8 cellular contexts compared by ENCODE assay signal in the genomic region with DNA sequence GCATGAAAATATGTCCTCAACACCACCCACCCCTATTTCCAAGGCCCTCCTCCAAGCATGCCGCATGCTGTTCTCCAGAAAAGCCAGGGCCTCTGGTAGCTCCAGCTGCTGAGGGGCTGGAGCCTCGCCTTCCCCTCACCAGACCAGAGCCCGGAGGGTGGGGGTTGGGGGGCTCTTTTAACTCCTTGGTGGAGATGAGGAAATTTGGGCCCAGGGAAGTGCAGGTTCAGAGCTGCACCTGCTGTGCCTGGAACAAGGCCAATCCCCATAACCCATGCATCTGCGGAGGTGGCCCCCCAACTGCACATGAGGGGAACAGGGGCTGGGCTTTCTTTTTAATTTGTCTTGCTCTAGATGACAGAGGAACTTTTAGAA. TPM values are rescaled to one million over a fixed set of nuclear protein-coding genes. Genes with fewer than 3 reads are reported as not detected.
A peak's percentile ranks its signal among the peaks of the same experiment; 100 is the strongest.
DNase-seq lines count a peak whose midpoint lies in the region; ATAC-seq and TF ChIP-seq lines count a peak whose summit lies in the region.

No MANE protein-coding gene starts in this region.

- H3K27ac ChIP-seq in H9 (ENCODE audit: insufficient read length, low read depth, low read length): no peak overlapping the region
- H3K27ac ChIP-seq in WERI-Rb-1: no peak overlapping the region; the same call in 1 of the 2 replicates
- peak overlapping the region in 3 of 4 donors; percentile 89 to 92 (median 89) for H3K27ac ChIP-seq in gastroesophageal sphincter

- H4K20me1 ChIP-seq in H9 (ENCODE audit: control insufficient read depth, insufficient read depth, insufficient read length): no peaks in the 10 kb centered on the region

- H3K4me3 Mint-ChIP-seq in H9: peak overlapping the region; percentile 58 to 75

- no peaks in the 10 kb centered on the region for H3K79me2 ChIP-seq in H9 (ENCODE audit: insufficient read depth, low read length)

- TF ChIP-seq EP300 in gastroesophageal sphincter (IDR thresholded peaks at IDR 0.05): no peak

- peaks cover 0 to 15% (median 3%) of the 10 kb centered on the region in 3 experiments; a peak in 3 of 7 replicates for H3K36me3 Mint-ChIP-seq in H9 (ENCODE audit: insufficient read depth in 1 of 3, low read depth in 3 of 3)

- H3K4me3 ChIP-seq in WERI-Rb-1 (ENCODE audit: low read depth, low read length) (peak overlapping the region; percentile 43; the same call in 1 of the 2 replicates), gastroesophageal sphincter (peak overlapping the region in 1 of 2 donors; percentile 73), skeletal muscle cell (ENCODE audit: low read depth, low read length) (peak overlapping the region; percentile 51)

- H2BK120ac ChIP-seq in H9 (ENCODE audit: low read depth, low read length, poor library complexity, severe bottlenecking): no peak overlapping the region

- peaks cover 5% of the 10 kb centered on the region for H3K27me3 Mint-ChIP-seq in H9 (ENCODE audit: low read depth)

- no peak overlapping the region for H2BK15ac ChIP-seq in H9 (ENCODE audit: low read depth, low read length)

- ATAC-seq in gastroesophageal sphincter: no peak
- ATAC-seq in GM18907 (IDR thresholded peaks at IDR 0.05; ENCODE audit: unreplicated experiment): no peak
- ATAC-seq in HG03039 (IDR thresholded peaks at IDR 0.05; ENCODE audit: unreplicated experiment): no peak

- peak overlapping the region in 1 of 3 experiments; percentile 85; a peak in 1 of 7 replicates for H3K27ac Mint-ChIP-seq in H9

- H3K9me3 ChIP-seq in H9 (ENCODE audit: control insufficient read depth, low read depth, low read length) (no peaks in the 10 kb centered on the region), WERI-Rb-1 (ENCODE audit: severe bottlenecking) (no peaks in the 10 kb centered on the region), gastroesophageal sphincter (no peaks in the 10 kb centered on the region)

- H4K91ac ChIP-seq in H9 (ENCODE audit: insufficient read length, low read depth, low read length): no peak overlapping the region

- H3K79me1 ChIP-seq in H9 (ENCODE audit: insufficient read depth, low read depth, low read length, poor library complexity, severe bottlenecking): no peaks in the 10 kb centered on the region

- no peak overlapping the region for H4K8ac ChIP-seq in H9 (replicated peaks; ENCODE audit: insufficient read length, low read depth, low read length)

- H3K23ac ChIP-seq in H9 (ENCODE audit: insufficient read length, low read depth, low read length): no peak overlapping the region

- no peak overlapping the region for H2AFZ ChIP-seq in H9 (ENCODE audit: low read length)

- no peak overlapping the region for H2BK12ac ChIP-seq in H9 (ENCODE audit: insufficient read length, low read depth, low read length)

- H3K27me3 ChIP-seq in H9 (ENCODE audit: insufficient read depth, low read length) (no peaks in the 10 kb centered on the region), WERI-Rb-1 (ENCODE audit: insufficient read depth, low read depth, severe bottlenecking) (no peaks in the 10 kb centered on the region), gastroesophageal sphincter (no peaks in the 10 kb centered on the region)

- H3K4me1 Mint-ChIP-seq in H9: peaks cover 31 to 45% of the 10 kb centered on the region in 2 experiments

- H2BK5ac ChIP-seq in H9 (ENCODE audit: insufficient read length, low read length): no peak overlapping the region

- TF ChIP-seq POLR2A in gastroesophageal sphincter (IDR thresholded peaks at IDR 0.05): no peak

- H3K36me3 ChIP-seq in WERI-Rb-1 (no peaks in the 10 kb centered on the region), gastroesophageal sphincter (no peaks in the 10 kb centered on the region)

- H3T11ph ChIP-seq in H9 (ENCODE audit: low read length): no peak overlapping the region

- TF ChIP-seq CTCF in H9 (conservative IDR thresholded peaks at IDR 0.05) (no peak), WERI-Rb-1 (IDR thresholded peaks at IDR 0.05; ENCODE audit: low read depth, low read length) (no peak), gastroesophageal sphincter (IDR thresholded peaks at IDR 0.05) (no peak)

- no peak overlapping the region for H3K4ac ChIP-seq in H9 (ENCODE audit: low read depth, low read length)

- H3K9me3 Mint-ChIP-seq in H9: no peaks in the 10 kb centered on the region; a peak in 1 of 5 replicates

- H4K5ac ChIP-seq in H9 (ENCODE audit: insufficient read length, low read depth, low read length): no peak overlapping the region

- H3K4me2 ChIP-seq in H9 (ENCODE audit: insufficient read depth, insufficient read length, low read length): peak overlapping the region; percentile 35

- no peak overlapping the region for H2AK5ac ChIP-seq in H9 (ENCODE audit: insufficient read length, low read length)

- no peak overlapping the region for H3K56ac ChIP-seq in H9 (ENCODE audit: insufficient read length, low read depth, low read length)

- no peak for DNase-seq in H9
- no peak for DNase-seq in WERI-Rb-1
- no peak for DNase-seq in skeletal muscle cell (ENCODE audit: low read depth)
- no peak for DNase-seq in stimulated activated CD4-positive, alpha-beta T cell treated with anti-CD3 and anti-CD28 coated beads, Interleukin-15, amount 100 ng/mL, for 24 hours
- DNase-seq in activated CD8-positive, alpha-beta memory T cell treated with anti-CD3 and anti-CD28 coated beads, Interleukin-2, amount 50 U/mL, for 48 hours: no peak

- no CpG with 5 or more reads among the region's 4 CpGs for WGBS in H9 (ENCODE audit: extremely low coverage, insufficient read length, low lambda C conversion rate)
- 50 to 55% methylated on average over 2 of the region's 4 CpGs for WGBS in gastroesophageal sphincter (ENCODE audit: low coverage in 1 of 2), 2 donors

- peaks cover 6% of the 10 kb centered on the region for H3K23me2 ChIP-seq in H9 (ENCODE audit: insufficient read length, low read depth, low read length, poor library complexity, severe bottlenecking)

- H2BK20ac ChIP-seq in H9 (ENCODE audit: low read depth, low read length, poor library complexity, severe bottlenecking): no peak overlapping the region

- no peak overlapping the region for H3K9ac ChIP-seq in H9 (ENCODE audit: extremely low read depth, insufficient read length, low read length)

- H3K4me1 ChIP-seq in H9 (ENCODE audit: insufficient read depth, low read length): no peaks in the 10 kb centered on the region
- peaks cover 0 to 73% (median 28%) of the 10 kb centered on the region in 3 donors for H3K4me1 ChIP-seq in gastroesophageal sphincter

- no peak overlapping the region for H3K14ac ChIP-seq in H9 (ENCODE audit: insufficient read depth, low read length)

- H3K18ac ChIP-seq in H9 (ENCODE audit: insufficient read length, low read depth, low read length): no peak overlapping the region

RNA-seq across cellular contexts. Expression of gene SELENON, which starts 0.7 kb away (rescaled TPM):
- total RNA-seq in H9 (2021): 89.0 and 90.9 TPM in 2 replicates
- total RNA-seq in gastroesophageal sphincter: 10 to 100 TPM; 33.5 to 82.8 (median 39.4) TPM

RNA-seq across cellular contexts. Expression of gene MTFR1L, which starts 20.4 kb away (rescaled TPM):
- total RNA-seq in H9 (2021) (31.5 and 32.5 TPM in 2 replicates), gastroesophageal sphincter (100 to 1,000 TPM in 2 of 4 donors, 10 to 100 TPM in 2; 83.2 to 128 (median 101) TPM)

RNA-seq across cellular contexts. Expression of gene AUNIP, which starts 59.9 kb away (rescaled TPM):
- 22.0 and 22.2 TPM in 2 replicates for total RNA-seq in H9 (2021)
- total RNA-seq in gastroesophageal sphincter: 1 to 10 TPM in 1 of 4 donors, under 1 TPM in 1, not detected in 2; 0.52 to 1.1 TPM

Comparison
In these comparisons a context has a peak if more than half of its experiments do, and no peak if none do; other contexts are left out.
1. H3K27ac ChIP-seq: peak in gastroesophageal sphincter (3 of 4); none in H9 (single experiment) and WERI-Rb-1 (single experiment).
2. RNA of gene AUNIP, which starts 59.9 kb away (total RNA-seq): 22.0 to 22.2 TPM in H9; 0.52 to 1.1 TPM in gastroesophageal sphincter; every median in the first group is over 10 times any median in the second.